10 cellular contexts compared by ENCODE assay signal in the genomic region with DNA sequence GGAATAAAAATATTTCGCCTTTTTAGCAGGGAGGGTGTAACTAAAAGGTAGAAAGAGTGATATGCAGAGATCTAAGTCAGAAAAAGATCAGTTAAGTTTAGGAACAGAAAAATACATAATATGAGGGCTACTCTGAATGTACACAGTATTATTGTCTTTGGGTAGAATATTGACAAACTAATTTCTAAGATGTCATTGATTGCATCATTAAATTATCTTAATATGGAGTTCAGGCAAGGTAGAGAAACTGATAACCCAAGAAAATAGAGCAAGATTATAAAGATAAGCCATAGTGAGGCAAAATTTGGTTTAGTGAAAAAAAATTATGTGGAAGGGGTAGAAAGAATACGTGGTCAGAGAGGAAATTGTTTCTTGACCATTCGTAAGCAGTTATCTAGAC.
"Had no signal": no experiment of that assay in that cellular context is flagged by ENCODE, and none has a peak within 500 bp of the region (broad histone marks: within the 10 kb centered on the region; RNA-seq: fewer than 3 reads in every experiment).

No MANE protein-coding gene starts in this region.

- H3K36me3 ChIP-seq: HAP-1 had no signal

- H3K9me3 ChIP-seq: HAP-1 had no signal

- H3K27ac ChIP-seq: GM23248, HL-60, KMS-11 had no signal

- H2AFZ ChIP-seq: GM23248 had no signal

- H3K4me3 ChIP-seq: GM23248, HAP-1 had no signal

- ATAC-seq: HCT116 had no signal

- H3K4me1 ChIP-seq: HAP-1 had no signal

- H3K4me2 ChIP-seq: KMS-11 had no signal

- DNase-seq: GM23248, GOT3, H7, HFFc6, IMR-90, KBM-7 had no signal

- H3K9ac ChIP-seq: GM23248, KMS-11 had no signal
